1 cellular context compared by ENCODE assay signal in the genomic region with DNA sequence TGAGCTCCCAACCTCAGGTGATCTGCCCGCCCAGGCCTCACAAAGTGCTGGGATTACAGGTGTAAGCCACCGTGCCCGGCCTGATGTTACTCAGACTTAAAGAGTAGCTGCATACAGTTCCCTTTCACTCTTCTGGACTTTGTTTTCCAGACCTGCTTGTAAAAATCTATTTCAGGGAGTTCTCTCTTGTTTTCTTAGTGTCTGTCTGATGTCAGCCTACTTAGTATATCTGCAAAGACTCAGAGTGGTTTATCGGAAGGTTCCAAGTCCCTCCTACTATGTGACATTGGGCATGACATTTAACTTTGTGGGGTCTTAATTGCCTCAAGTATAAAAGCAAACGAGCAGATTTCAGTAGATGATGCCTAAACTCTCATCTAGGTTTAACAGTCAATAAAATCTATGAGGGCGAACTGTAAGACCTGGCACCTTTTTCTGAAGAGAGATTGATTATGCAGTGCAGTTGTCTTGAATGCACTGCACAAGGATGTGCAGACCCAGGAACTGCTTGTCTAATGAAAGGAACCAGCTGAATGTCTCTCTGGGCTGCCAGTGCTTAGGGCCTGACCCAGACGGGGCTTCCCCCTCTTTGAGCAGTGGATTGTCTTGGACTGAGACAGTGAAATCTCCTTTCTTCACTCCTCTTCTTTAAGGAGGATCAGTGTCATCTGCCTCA.
TF ChIP-seq lines count a peak whose summit lies in the region.

No MANE protein-coding gene starts in this region.

TF ChIP-seq in GM23338, 12 proteins besides CTCF, POLR2A, EP300 and RAD21 (continued from another document):
- TF ChIP-seq, protein P1, sequence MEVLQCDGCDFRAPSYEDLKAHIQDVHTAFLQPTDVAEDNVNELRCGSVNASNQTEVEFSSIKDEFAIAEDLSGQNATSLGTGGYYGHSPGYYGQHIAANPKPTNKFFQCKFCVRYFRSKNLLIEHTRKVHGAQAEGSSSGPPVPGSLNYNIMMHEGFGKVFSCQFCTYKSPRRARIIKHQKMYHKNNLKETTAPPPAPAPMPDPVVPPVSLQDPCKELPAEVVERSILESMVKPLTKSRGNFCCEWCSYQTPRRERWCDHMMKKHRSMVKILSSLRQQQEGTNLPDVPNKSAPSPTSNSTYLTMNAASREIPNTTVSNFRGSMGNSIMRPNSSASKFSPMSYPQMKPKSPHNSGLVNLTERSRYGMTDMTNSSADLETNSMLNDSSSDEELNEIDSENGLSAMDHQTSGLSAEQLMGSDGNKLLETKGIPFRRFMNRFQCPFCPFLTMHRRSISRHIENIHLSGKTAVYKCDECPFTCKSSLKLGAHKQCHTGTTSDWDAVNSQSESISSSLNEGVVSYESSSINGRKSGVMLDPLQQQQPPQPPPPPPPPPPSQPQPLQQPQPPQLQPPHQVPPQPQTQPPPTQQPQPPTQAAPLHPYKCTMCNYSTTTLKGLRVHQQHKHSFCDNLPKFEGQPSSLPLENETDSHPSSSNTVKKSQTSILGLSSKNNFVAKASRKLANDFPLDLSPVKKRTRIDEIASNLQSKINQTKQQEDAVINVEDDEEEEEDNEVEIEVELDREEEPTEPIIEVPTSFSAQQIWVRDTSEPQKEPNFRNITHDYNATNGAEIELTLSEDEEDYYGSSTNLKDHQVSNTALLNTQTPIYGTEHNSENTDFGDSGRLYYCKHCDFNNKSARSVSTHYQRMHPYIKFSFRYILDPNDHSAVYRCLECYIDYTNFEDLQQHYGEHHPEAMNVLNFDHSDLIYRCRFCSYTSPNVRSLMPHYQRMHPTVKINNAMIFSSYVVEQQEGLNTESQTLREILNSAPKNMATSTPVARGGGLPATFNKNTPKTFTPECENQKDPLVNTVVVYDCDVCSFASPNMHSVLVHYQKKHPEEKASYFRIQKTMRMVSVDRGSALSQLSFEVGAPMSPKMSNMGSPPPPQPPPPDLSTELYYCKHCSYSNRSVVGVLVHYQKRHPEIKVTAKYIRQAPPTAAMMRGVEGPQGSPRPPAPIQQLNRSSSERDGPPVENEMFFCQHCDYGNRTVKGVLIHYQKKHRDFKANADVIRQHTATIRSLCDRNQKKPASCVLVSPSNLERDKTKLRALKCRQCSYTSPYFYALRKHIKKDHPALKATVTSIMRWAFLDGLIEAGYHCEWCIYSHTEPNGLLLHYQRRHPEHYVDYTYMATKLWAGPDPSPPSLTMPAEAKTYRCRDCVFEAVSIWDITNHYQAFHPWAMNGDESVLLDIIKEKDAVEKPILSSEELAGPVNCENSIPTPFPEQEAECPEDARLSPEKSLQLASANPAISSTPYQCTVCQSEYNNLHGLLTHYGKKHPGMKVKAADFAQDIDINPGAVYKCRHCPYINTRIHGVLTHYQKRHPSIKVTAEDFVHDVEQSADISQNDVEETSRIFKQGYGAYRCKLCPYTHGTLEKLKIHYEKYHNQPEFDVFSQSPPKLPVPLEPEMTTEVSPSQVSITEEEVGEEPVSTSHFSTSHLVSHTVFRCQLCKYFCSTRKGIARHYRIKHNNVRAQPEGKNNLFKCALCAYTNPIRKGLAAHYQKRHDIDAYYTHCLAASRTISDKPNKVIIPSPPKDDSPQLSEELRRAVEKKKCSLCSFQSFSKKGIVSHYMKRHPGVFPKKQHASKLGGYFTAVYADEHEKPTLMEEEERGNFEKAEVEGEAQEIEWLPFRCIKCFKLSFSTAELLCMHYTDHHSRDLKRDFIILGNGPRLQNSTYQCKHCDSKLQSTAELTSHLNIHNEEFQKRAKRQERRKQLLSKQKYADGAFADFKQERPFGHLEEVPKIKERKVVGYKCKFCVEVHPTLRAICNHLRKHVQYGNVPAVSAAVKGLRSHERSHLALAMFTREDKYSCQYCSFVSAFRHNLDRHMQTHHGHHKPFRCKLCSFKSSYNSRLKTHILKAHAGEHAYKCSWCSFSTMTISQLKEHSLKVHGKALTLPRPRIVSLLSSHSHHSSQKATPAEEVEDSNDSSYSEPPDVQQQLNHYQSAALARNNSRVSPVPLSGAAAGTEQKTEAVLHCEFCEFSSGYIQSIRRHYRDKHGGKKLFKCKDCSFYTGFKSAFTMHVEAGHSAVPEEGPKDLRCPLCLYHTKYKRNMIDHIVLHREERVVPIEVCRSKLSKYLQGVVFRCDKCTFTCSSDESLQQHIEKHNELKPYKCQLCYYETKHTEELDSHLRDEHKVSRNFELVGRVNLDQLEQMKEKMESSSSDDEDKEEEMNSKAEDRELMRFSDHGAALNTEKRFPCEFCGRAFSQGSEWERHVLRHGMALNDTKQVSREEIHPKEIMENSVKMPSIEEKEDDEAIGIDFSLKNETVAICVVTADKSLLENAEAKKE (CRISPR knock-in tag; IDR thresholded peaks at IDR 0.05): no peak
- TF ChIP-seq ZNF331 (CRISPR knock-in tag; IDR thresholded peaks at IDR 0.05; ENCODE audit: low read depth): no peak
TF ChIP-seq in GM23338: peak in this region for 0.
